ENCODE assay signal across 9 cellular contexts in the genomic region with DNA sequence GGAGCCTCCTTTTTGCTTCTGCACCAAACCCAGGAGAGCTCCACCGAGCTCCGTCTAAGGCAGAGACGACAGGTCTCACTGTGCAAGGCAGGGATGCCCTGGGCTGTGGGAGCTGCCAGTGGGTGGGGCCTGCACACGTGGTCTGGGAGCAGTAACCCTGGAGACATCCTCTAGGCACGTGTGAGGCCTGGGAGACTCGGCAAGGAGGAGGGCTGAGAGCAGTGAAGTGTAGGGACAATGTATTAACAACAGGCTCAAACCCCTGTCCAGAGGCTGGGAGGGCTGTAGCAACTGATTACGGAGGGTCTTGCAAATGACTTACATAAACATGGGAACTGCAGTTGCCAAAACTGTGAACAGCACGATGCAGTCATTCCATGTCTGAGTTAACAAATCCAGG. TPM values are rescaled to one million over a fixed set of nuclear protein-coding genes. Genes with fewer than 3 reads are reported as not detected.
DNase-seq lines count a peak whose midpoint lies in the region; ATAC-seq and TF ChIP-seq lines count a peak whose summit lies in the region.
"Had no signal": no experiment of that assay in that cellular context is flagged by ENCODE, and none has a peak within 500 bp of the region (broad histone marks: within the 10 kb centered on the region; RNA-seq: fewer than 3 reads in every experiment).

No MANE protein-coding gene starts in this region.

- no peak overlapping the region for H3K4me3 ChIP-seq in sigmoid colon
- no peak overlapping the region for H3K4me3 ChIP-seq in CD4-positive, alpha-beta memory T cell (ENCODE audit: low read length in 2 of 2)

- peaks cover 0 to 46% (median 40%) of the 10 kb centered on the region in 4 donors for H3K4me1 ChIP-seq in sigmoid colon
- no peaks in the 10 kb centered on the region for H3K4me1 ChIP-seq in CD4-positive, alpha-beta memory T cell (ENCODE audit: insufficient read depth, low read length)

- CTCF ChIA-PET in CD4-positive, alpha-beta memory T cell (lab: Charles Lee; ENCODE audit: partially characterized antibody), result no interaction called here

- POLR2A ChIA-PET in CD4-positive, alpha-beta memory T cell (lab: Charles Lee; ENCODE audit: partially characterized antibody), result no interaction called here

- peaks cover 3% of the 10 kb centered on the region for H3K4me1 Mint-ChIP-seq in endothelial cell (ENCODE audit: unreplicated experiment)
- H3K4me1 Mint-ChIP-seq in CD4-positive, alpha-beta memory T cell, result no peaks in the 10 kb centered on the region

- H3K9me3 Mint-ChIP-seq in endothelial cell (ENCODE audit: unreplicated experiment), result no peaks in the 10 kb centered on the region
- H3K9me3 Mint-ChIP-seq in CD4-positive, alpha-beta memory T cell, result peaks cover 0 to 7% (median under 1%) of the 10 kb centered on the region in 8 donors

- 21 to 60% methylated on average over 8 of the region's 8 CpGs for WGBS in sigmoid colon, 2 donors

- H3K36me3 Mint-ChIP-seq in endothelial cell (ENCODE audit: low read depth, unreplicated experiment), result peaks cover 2% of the 10 kb centered on the region
- no peaks in the 10 kb centered on the region for H3K36me3 Mint-ChIP-seq in CD4-positive, alpha-beta memory T cell

- H3K36me3 ChIP-seq in sigmoid colon, result no peaks in the 10 kb centered on the region
- no peaks in the 10 kb centered on the region for H3K36me3 ChIP-seq in CD4-positive, alpha-beta memory T cell (ENCODE audit: insufficient read depth, low read length)

- no peak for TF ChIP-seq CTCF in sigmoid colon (IDR thresholded peaks at IDR 0.05)
- TF ChIP-seq CTCF in endothelial cell (IDR thresholded peaks at IDR 0.05; ENCODE audit: unreplicated experiment), result no peak

- TF ChIP-seq EP300 in sigmoid colon (IDR thresholded peaks at IDR 0.05), result no peak

- ATAC-seq in SK-N-SH treated with all-trans-retinoic acid at 6 μM for 48 hours (peak; percentile 47), left ventricle myocardium superior (peak; percentile 44)

- peaks cover 2% of the 10 kb centered on the region for H3K27me3 Mint-ChIP-seq in endothelial cell (ENCODE audit: unreplicated experiment)
- peaks cover 7% of the 10 kb centered on the region in 2 donors for H3K27me3 Mint-ChIP-seq in CD4-positive, alpha-beta memory T cell
- H3K27me3 Mint-ChIP-seq: dendritic cell treated with granulocyte-macrophage colony-stimulating factor and Interleukin-4, amounts not matched to agents 40 ng/mL and 50 ng/mL, for 4 days had no signal

- H3K27ac ChIP-seq in sigmoid colon, result peak overlapping the region; percentile 67 to 87 (median 85)
- H3K27ac ChIP-seq in CD4-positive, alpha-beta memory T cell (ENCODE audit: low read depth, low read length), result no peak overlapping the region

- no peak overlapping the region for H3K27ac Mint-ChIP-seq in endothelial cell (ENCODE audit: unreplicated experiment)
- no peak overlapping the region for H3K27ac Mint-ChIP-seq in CD4-positive, alpha-beta memory T cell
- H3K27ac Mint-ChIP-seq: dendritic cell treated with granulocyte-macrophage colony-stimulating factor and Interleukin-4, amounts not matched to agents 40 ng/mL and 50 ng/mL, for 4 days had no signal

- no peak overlapping the region for H3K4me3 Mint-ChIP-seq in endothelial cell (ENCODE audit: unreplicated experiment)
- no peak overlapping the region for H3K4me3 Mint-ChIP-seq in CD4-positive, alpha-beta memory T cell
- H3K4me3 Mint-ChIP-seq: dendritic cell treated with granulocyte-macrophage colony-stimulating factor and Interleukin-4, amounts not matched to agents 40 ng/mL and 50 ng/mL, for 4 days had no signal

- intact Hi-C loops in left ventricle myocardium superior (cut with micrococcal nuclease), result no loop called here
- intact Hi-C loops in sigmoid colon (cut with DNase I), result loop anchor here (2.0 kb wide), 3 partner anchors 68 to 120 kb away; partner anchors contain the start of genes BIN1 and ERCC3
- intact Hi-C loops in CD4-positive, alpha-beta memory T cell (cut with micrococcal nuclease), result no loop called here

- TF ChIP-seq POLR2A in sigmoid colon (IDR thresholded peaks at IDR 0.05), result no peak

- DNase-seq in ELF-1 (ENCODE audit: low read depth, low spot score) (peak; percentile 36), left ventricle myocardium superior (peak; percentile 58), sigmoid colon (peak; percentile 92), endothelial cell (ENCODE audit: low spot score) (no peak), AML-193 (lab: John Stamatoyannopoulos, UW) (no peak)
- DNase-seq in activated CD4-positive, alpha-beta T cell treated with anti-CD3 and anti-CD28 coated beads, Interleukin-2, amount 50 U/mL, for 4 hours, result no peak
- no peak for DNase-seq in CD4-positive, alpha-beta memory T cell

- H3K9me3 ChIP-seq in sigmoid colon, result no peaks in the 10 kb centered on the region
- H3K9me3 ChIP-seq in CD4-positive, alpha-beta memory T cell (ENCODE audit: control insufficient read depth in 1 of 2, low read length in 2 of 2), result no peaks in the 10 kb centered on the region

- no peaks in the 10 kb centered on the region for H3K27me3 ChIP-seq in sigmoid colon
- no peaks in the 10 kb centered on the region for H3K27me3 ChIP-seq in CD4-positive, alpha-beta memory T cell (ENCODE audit: insufficient read depth, low read length)

TF ChIP-seq in SK-N-SH treated with all-trans-retinoic acid at 6 μM for 48 hours, 23 proteins besides CTCF, POLR2A, EP300 and RAD21:
- TF ChIP-seq ZFP30 (CRISPR knock-in tag; IDR thresholded peaks at IDR 0.05), result no peak
- no peak for TF ChIP-seq PPARA (CRISPR knock-in tag; IDR thresholded peaks at IDR 0.05; ENCODE audit: borderline replicate concordance)
- TF ChIP-seq ESRRG (CRISPR knock-in tag; IDR thresholded peaks at IDR 0.05), result no peak
- TF ChIP-seq RARB (CRISPR knock-in tag; IDR thresholded peaks at IDR 0.05), result no peak
- no peak for TF ChIP-seq ZC3H10 (CRISPR knock-in tag; IDR thresholded peaks at IDR 0.05)
- no peak for TF ChIP-seq ZNF565 (CRISPR knock-in tag; conservative IDR thresholded peaks at IDR 0.05; ENCODE audit: low read depth)
- TF ChIP-seq SNAI2 (CRISPR knock-in tag; IDR thresholded peaks at IDR 0.05), result no peak
- no peak for TF ChIP-seq TCF4 (CRISPR knock-in tag; IDR thresholded peaks at IDR 0.05; ENCODE audit: borderline replicate concordance)
- TF ChIP-seq PATZ1 (CRISPR knock-in tag; IDR thresholded peaks at IDR 0.05; ENCODE audit: borderline replicate concordance), result no peak
- TF ChIP-seq, protein P1, sequence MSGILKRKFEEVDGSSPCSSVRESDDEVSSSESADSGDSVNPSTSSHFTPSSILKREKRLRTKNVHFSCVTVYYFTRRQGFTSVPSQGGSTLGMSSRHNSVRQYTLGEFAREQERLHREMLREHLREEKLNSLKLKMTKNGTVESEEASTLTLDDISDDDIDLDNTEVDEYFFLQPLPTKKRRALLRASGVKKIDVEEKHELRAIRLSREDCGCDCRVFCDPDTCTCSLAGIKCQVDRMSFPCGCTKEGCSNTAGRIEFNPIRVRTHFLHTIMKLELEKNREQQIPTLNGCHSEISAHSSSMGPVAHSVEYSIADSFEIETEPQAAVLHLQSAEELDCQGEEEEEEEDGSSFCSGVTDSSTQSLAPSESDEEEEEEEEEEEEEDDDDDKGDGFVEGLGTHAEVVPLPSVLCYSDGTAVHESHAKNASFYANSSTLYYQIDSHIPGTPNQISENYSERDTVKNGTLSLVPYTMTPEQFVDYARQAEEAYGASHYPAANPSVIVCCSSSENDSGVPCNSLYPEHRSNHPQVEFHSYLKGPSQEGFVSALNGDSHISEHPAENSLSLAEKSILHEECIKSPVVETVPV (CRISPR knock-in tag; IDR thresholded peaks at IDR 0.05), result no peak
- TF ChIP-seq CSDC2 (CRISPR knock-in tag; IDR thresholded peaks at IDR 0.05), result no peak
- TF ChIP-seq ARNTL (CRISPR knock-in tag; IDR thresholded peaks at IDR 0.05; ENCODE audit: borderline replicate concordance, low read depth), result no peak

RNA-seq across cellular contexts. Expression of gene CYP27C1, which starts 45.1 kb away (rescaled TPM):
- 0.10 TPM for total RNA-seq in left ventricle myocardium superior
- total RNA-seq in sigmoid colon, result under 1 TPM; 0.27 to 0.83 (median 0.52) TPM
- polyA plus RNA-seq in sigmoid colon, result under 1 TPM in 2 of 3 donors, not detected in 1; 0.55 to 0.60 TPM
- total RNA-seq in endothelial cell (ENCODE audit: unreplicated experiment), result 6.4 TPM
- total RNA-seq in CD4-positive, alpha-beta memory T cell, result not detected
- not detected for polyA plus RNA-seq in CD4-positive, alpha-beta memory T cell

Comparison
In these comparisons a context has a peak if more than half of its experiments do, and no peak if none do; other contexts are left out.
1. DNase-seq: peak in ELF-1 (single experiment), left ventricle myocardium superior (single experiment) and sigmoid colon (single experiment); none in activated CD4-positive, alpha-beta T cell treated with anti-CD3 and anti-CD28 coated beads, Interleukin-2, amount 50 U/mL, for 4 hours (0 of 2), endothelial cell (single experiment), CD4-positive, alpha-beta memory T cell (0 of 5) and AML-193 (0 of 2).